8 cellular contexts compared by ENCODE assay signal in genomic region chr2:168453404-168453803, GRCh38.
"Had no signal": no experiment of that assay in that cellular context is flagged by ENCODE, and none has a peak within 500 bp of the region (broad histone marks: within the 10 kb centered on the region; RNA-seq: fewer than 3 reads in every experiment).

No MANE protein-coding gene starts in this region.

- H2AFZ ChIP-seq: GM23248 had no signal

- H3K27ac ChIP-seq: GM23248, KMS-11 had no signal

- H3K4me3 ChIP-seq: GM23248 had no signal

- H3K9ac ChIP-seq: GM23248, KMS-11 had no signal

- FAIRE-seq: H54 had no signal

- H3K27ac Mint-ChIP-seq: H9 had no signal

- H3K4me2 ChIP-seq: KMS-11 had no signal

- H3K9me3 Mint-ChIP-seq: H9 had no signal

- H3K4me3 Mint-ChIP-seq: H9 had no signal

- DNase-seq: GM23248, GOT3, H9, HCEC 1CT, IMR-90, KBM-7 had no signal
